28 cellular contexts compared by ENCODE assay signal in genomic region chr11:90895850-90896249, GRCh38.
"Had no signal": no experiment of that assay in that cellular context is flagged by ENCODE, and none has a peak within 500 bp of the region (broad histone marks: within the 10 kb centered on the region; RNA-seq: fewer than 3 reads in every experiment).

No MANE protein-coding gene starts in this region.

- H3K9me3 ChIP-seq: colonic mucosa, esophagus muscularis mucosa, gastrocnemius medialis, gastroesophageal sphincter, heart right ventricle had no signal

- H3K4me3 ChIP-seq: colonic mucosa, coronary artery, dorsolateral prefrontal cortex, esophagus muscularis mucosa, esophagus squamous epithelium, gastrocnemius medialis, gastroesophageal sphincter, heart left ventricle, heart right ventricle had no signal

- FAIRE-seq: colon, endometrium, endothelial cell of umbilical vein, frontal cortex had no signal

- H3K27me3 ChIP-seq: colonic mucosa, dorsolateral prefrontal cortex, esophagus muscularis mucosa, esophagus squamous epithelium, foreskin keratinocyte, gastrocnemius medialis, gastroesophageal sphincter, heart left ventricle, heart right ventricle had no signal

- H3K4me1 ChIP-seq: colonic mucosa, esophagus muscularis mucosa, esophagus squamous epithelium, foreskin keratinocyte, gastrocnemius medialis, gastroesophageal sphincter, heart left ventricle, heart right ventricle had no signal

- ATAC-seq: effector memory CD8-positive, alpha-beta T cell; esophagus mucosa; foreskin keratinocyte; gastrocnemius medialis; gastroesophageal sphincter; heart left ventricle; heart right ventricle had no signal

- H3K36me3 ChIP-seq: colonic mucosa, esophagus muscularis mucosa, esophagus squamous epithelium, gastrocnemius medialis, gastroesophageal sphincter, heart left ventricle, heart right ventricle had no signal

- DNase-seq: colonic mucosa; cortex of kidney; dermis blood vessel endothelial cell; dorsolateral prefrontal cortex; effector CD4-positive, alpha-beta T cell; effector CD8-positive, alpha-beta T cell; effector memory CD4-positive, alpha-beta T cell; effector memory CD8-positive, alpha-beta T cell; endodermal cell; erythroblast; esophagus squamous epithelium; foreskin fibroblast; foreskin keratinocyte; foreskin melanocyte; gastrocnemius medialis; glutamatergic neuron; head of caudate nucleus; heart left ventricle; heart right ventricle had no signal

- H3K27ac ChIP-seq: colonic mucosa, coronary artery, dorsolateral prefrontal cortex, epithelial cell of prostate, esophagus muscularis mucosa, esophagus squamous epithelium, foreskin keratinocyte, gastrocnemius medialis, gastroesophageal sphincter, heart left ventricle, heart right ventricle had no signal
